ENCODE assay signal across 1 cellular context in genomic region chr5:6700686-6701355, GRCh38.
TF ChIP-seq lines count a peak whose summit lies in the region.

No MANE protein-coding gene starts in this region.

TF ChIP-seq in H1, 55 proteins besides CTCF, POLR2A, EP300 and RAD21:
- TF ChIP-seq CBX8 (IDR thresholded peaks at IDR 0.05; ENCODE audit: borderline replicate concordance, low read depth, low read length), result no peak
- TF ChIP-seq RFX5 (IDR thresholded peaks at IDR 0.05; ENCODE audit: borderline replicate concordance, low read depth, low read length), result no peak
- no peak for TF ChIP-seq CEBPB (IDR thresholded peaks at IDR 0.05; ENCODE audit: low read depth, low read length)
- no peak for TF ChIP-seq SIN3A (conservative IDR thresholded peaks at IDR 0.05 in 1 of 2, IDR thresholded peaks at IDR 0.05 in 1 of 2; ENCODE audit: low read depth in 1 of 2, low read length in 2 of 2)
- no peak for TF ChIP-seq RXRA (IDR thresholded peaks at IDR 0.05; ENCODE audit: insufficient read depth, low read depth, low read length)
- no peak for TF ChIP-seq TBP (IDR thresholded peaks at IDR 0.05; ENCODE audit: low read depth, low read length)
- TF ChIP-seq TCF12 (IDR thresholded peaks at IDR 0.05; ENCODE audit: low read depth, low read length), result no peak
- TF ChIP-seq RNF2 (IDR thresholded peaks at IDR 0.05; ENCODE audit: borderline replicate concordance, low read depth, low read length, missing control alignments, poor library complexity, severe bottlenecking), result no peak
TF ChIP-seq in H1: peak in this region for 0.
